8 cellular contexts compared by ENCODE assay signal in genomic region chrX:153411988-153412574, GRCh38. TPM values are rescaled to one million over a fixed set of nuclear protein-coding genes. Genes with fewer than 3 reads are reported as not detected.
DNase-seq lines count a peak whose midpoint lies in the region; ATAC-seq and TF ChIP-seq lines count a peak whose summit lies in the region.

No MANE protein-coding gene starts in this region.

- H3K36me3 ChIP-seq in BLaER1: no peaks in the 10 kb centered on the region
- no peaks in the 10 kb centered on the region for H3K36me3 ChIP-seq in HUES48 (ENCODE audit: control insufficient read depth, insufficient read depth, low read length)
- no peaks in the 10 kb centered on the region for H3K36me3 ChIP-seq in ascending aorta
- no peaks in the 10 kb centered on the region for H3K36me3 ChIP-seq in mucosa of rectum (ENCODE audit: control insufficient read depth in 2 of 2, insufficient read depth in 2 of 2, low read length in 2 of 2)

- ATAC-seq in HG03469 (IDR thresholded peaks at IDR 0.05; ENCODE audit: unreplicated experiment): no peak

- intact Hi-C loops in ascending aorta (cut with DNase I): no loop called here

- H3K27me3 ChIP-seq in BLaER1 (peaks cover 81% of the 10 kb centered on the region), HUES48 (ENCODE audit: control insufficient read depth, insufficient read depth, low read length) (peaks cover 23% of the 10 kb centered on the region), ascending aorta (peaks cover 5% of the 10 kb centered on the region), mucosa of rectum (ENCODE audit: control insufficient read depth in 2 of 2, insufficient read depth in 2 of 2, low read length in 2 of 2) (peaks cover 10 to 17% of the 10 kb centered on the region in 2 donors)

- no peak for TF ChIP-seq CTCF in ascending aorta (IDR thresholded peaks at IDR 0.05)

- no peak for DNase-seq in ascending aorta (ENCODE audit: low spot score in 2 of 2)
- no peak for DNase-seq in DMS 273 treated with DMSO at 0.1 percent for 48 hours (lab: John Stamatoyannopoulos, UW)
- no peak for DNase-seq in SW480 (ENCODE audit: low spot score)
- no peak for DNase-seq in effector CD8-positive, alpha-beta T cell (lab: John Stamatoyannopoulos, UW)

- H3K27ac ChIP-seq in BLaER1 (no peak overlapping the region), HUES48 (ENCODE audit: low read depth, low read length) (no peak overlapping the region), ascending aorta (no peak overlapping the region), mucosa of rectum (ENCODE audit: low read depth in 2 of 2, low read length in 2 of 2) (no peak overlapping the region)

- H3K4me3 ChIP-seq in BLaER1 (peak overlapping the region; percentile 51), HUES48 (ENCODE audit: low read depth, low read length) (peak overlapping the region; percentile 46; the same call in 1 of the 2 replicates), ascending aorta (peak overlapping the region; percentile 48 to 71), mucosa of rectum (ENCODE audit: low read length in 2 of 2) (peak overlapping the region; percentile 33 to 45)

- H3K9me3 ChIP-seq in BLaER1 (no peaks in the 10 kb centered on the region), HUES48 (ENCODE audit: control insufficient read depth, insufficient read depth, low read length) (peaks cover 40% of the 10 kb centered on the region), ascending aorta (no peaks in the 10 kb centered on the region), mucosa of rectum (ENCODE audit: control insufficient read depth in 2 of 2, low read length in 2 of 2) (no peaks in the 10 kb centered on the region)

- no peak overlapping the region for H3K9ac ChIP-seq in BLaER1
- H3K9ac ChIP-seq in HUES48 (ENCODE audit: low read depth, low read length): no peak overlapping the region
- no peak overlapping the region for H3K9ac ChIP-seq in mucosa of rectum (ENCODE audit: low read depth in 1 of 2, low read length in 2 of 2)

- peaks cover 20% of the 10 kb centered on the region; the same call in 1 of the 2 replicates for H4K20me1 ChIP-seq in BLaER1

- H3K4me1 ChIP-seq in BLaER1 (peaks cover 14% of the 10 kb centered on the region), HUES48 (ENCODE audit: control insufficient read depth, insufficient read depth, low read length) (no peaks in the 10 kb centered on the region), ascending aorta (no peaks in the 10 kb centered on the region), mucosa of rectum (ENCODE audit: control insufficient read depth in 2 of 2, insufficient read depth in 2 of 2, low read length in 2 of 2) (no peaks in the 10 kb centered on the region)

- peak overlapping the region; percentile 58 for H3K4me2 ChIP-seq in BLaER1

RNA-seq across cellular contexts. Expression of gene ZFP92, which starts 0.8 kb away (rescaled TPM):
- total RNA-seq in ascending aorta: 0.96 TPM

RNA-seq across cellular contexts. Expression of gene PNMA6E, which starts 10.9 kb away (rescaled TPM):
- total RNA-seq in ascending aorta: not detected

RNA-seq across cellular contexts. Expression of gene TREX2, which starts 33.8 kb away (rescaled TPM):
- total RNA-seq in ascending aorta: 0.21 TPM

RNA-seq across cellular contexts. Expression of gene HAUS7, which starts 58.3 kb away (rescaled TPM):
- 22.5 TPM for total RNA-seq in ascending aorta
